1 cellular context compared by ENCODE assay signal in genomic region chr9:134361843-134362414, GRCh38.
TF ChIP-seq lines count a peak whose summit lies in the region.

No MANE protein-coding gene starts in this region.

TF ChIP-seq in SK-N-SH, 30 proteins besides CTCF, POLR2A, EP300 and RAD21 (continued from another document):
- TF ChIP-seq USF2 (IDR thresholded peaks at IDR 0.05; ENCODE audit: borderline replicate concordance, low read depth, low read length) (no peak), SIN3A (IDR thresholded peaks at IDR 0.05; ENCODE audit: borderline replicate concordance, low read depth, low read length) (no peak), IRF3 (IDR thresholded peaks at IDR 0.05; ENCODE audit: low read depth, low read length) (no peak), USF1 (IDR thresholded peaks at IDR 0.05; ENCODE audit: borderline replicate concordance, low read depth) (no peak), GABPA (IDR thresholded peaks at IDR 0.05; ENCODE audit: low read depth) (no peak), YY1 (IDR thresholded peaks at IDR 0.05; ENCODE audit: low read depth) (no peak), NRF1 (IDR thresholded peaks at IDR 0.05; ENCODE audit: low read depth, low read length) (no peak), FOSL2 (IDR thresholded peaks at IDR 0.05; ENCODE audit: borderline replicate concordance, low read depth) (no peak), NFIC (IDR thresholded peaks at IDR 0.05; ENCODE audit: borderline replicate concordance) (no peak), ELF1 (IDR thresholded peaks at IDR 0.05) (no peak), MEF2A (IDR thresholded peaks at IDR 0.05; ENCODE audit: borderline replicate concordance, low read depth) (no peak), PBX3 (IDR thresholded peaks at IDR 0.05) (no peak)
